In genomic region chr4:98345838-98346237, GRCh38 we compare ENCODE assay signal across 20 cellular contexts.
A peak's percentile ranks its signal among the peaks of the same experiment; 100 is the strongest.
DNase-seq lines count a peak whose midpoint lies in the region; ATAC-seq and TF ChIP-seq lines count a peak whose summit lies in the region.
"Had no signal": no experiment of that assay in that cellular context is flagged by ENCODE, and none has a peak within 500 bp of the region (broad histone marks: within the 10 kb centered on the region; RNA-seq: fewer than 3 reads in every experiment).

No MANE protein-coding gene starts in this region.

- H3K4me1 ChIP-seq in cardiac muscle cell (ENCODE audit: low read depth) (no peaks in the 10 kb centered on the region), heart left ventricle (peaks cover 0 to 6% (median 0%) of the 10 kb centered on the region in 12 donors), left lung (peaks cover 0 to 5% of the 10 kb centered on the region in 2 donors)
- H3K4me1 ChIP-seq: A549, Peyer's patch had no signal

- DNase-seq in cardiac muscle cell (ENCODE audit: low read depth in 1 of 2, low spot score in 1 of 2) (peak in 1 of 2 donors; percentile 6), heart left ventricle (no peak), NCI-H524 treated with DMSO at 0.1 percent for 48 hours (lab: John Stamatoyannopoulos, UW) (peak; percentile 35), left lung (no peak), HPDE6-E6E7 (ENCODE audit: extremely low spot score) (no peak), superior temporal gyrus (ENCODE audit: extremely low spot score) (no peak)
- DNase-seq in activated naive CD4-positive, alpha-beta T cell treated with anti-CD3 and anti-CD28 coated beads, Interleukin-2, amount 50 U/mL, for 16 hours: no peak
- DNase-seq: BE2C, DMS79, H9, Kasumi-1, MG63, NCI-H1417, NCI-H1694 treated with DMSO at 0.1 percent for 48 hours, NCI-H2107, NCI-H345, NCI-H748 treated with DMSO at 0.1 percent for 48 hours, Peyer's patch had no signal

- intact Hi-C loops in heart left ventricle (cut with DNase I) (no loop called here), left lung (cut with DNase I) (no loop called here)

- H3K9me3 ChIP-seq in cardiac muscle cell (ENCODE audit: low read depth): no peaks in the 10 kb centered on the region
- H3K9me3 ChIP-seq in heart left ventricle: peaks cover 0 to 8% (median 0%) of the 10 kb centered on the region in 12 donors
- H3K9me3 ChIP-seq in left lung: no peaks in the 10 kb centered on the region
- H3K9me3 ChIP-seq: A549, BE2C, MG63, Peyer's patch had no signal

- ATAC-seq in heart left ventricle (no peak), left lung (peak; percentile 69)
- ATAC-seq: A549, SK-N-SH treated with all-trans-retinoic acid at 6 μM for 48 hours had no signal

- H3K36me3 ChIP-seq in cardiac muscle cell (peaks cover 3% of the 10 kb centered on the region), heart left ventricle (peaks cover 0 to 13% (median 5%) of the 10 kb centered on the region in 9 donors), left lung (peaks cover 0 to 16% of the 10 kb centered on the region in 2 donors)
- H3K36me3 ChIP-seq: Peyer's patch had no signal

- H3K4me3 ChIP-seq in cardiac muscle cell (no peak overlapping the region), heart left ventricle (no peak overlapping the region), left lung (no peak overlapping the region)
- H3K4me3 ChIP-seq: A549, MG63, Peyer's patch had no signal

- no peaks in the 10 kb centered on the region for H3K27me3 ChIP-seq in cardiac muscle cell
- no peaks in the 10 kb centered on the region for H3K27me3 ChIP-seq in heart left ventricle
- no peaks in the 10 kb centered on the region for H3K27me3 ChIP-seq in left lung
- H3K27me3 ChIP-seq: BE2C, MG63, Peyer's patch had no signal

- TF ChIP-seq CTCF in cardiac muscle cell (IDR thresholded peaks at IDR 0.05; ENCODE audit: low read depth, low read length): no peak
- no peak for TF ChIP-seq CTCF in heart left ventricle (IDR thresholded peaks at IDR 0.05)
- no peak for TF ChIP-seq CTCF in left lung (IDR thresholded peaks at IDR 0.05)

- TF ChIP-seq POLR2A in heart left ventricle (IDR thresholded peaks at IDR 0.05): no peak

- H3K27ac ChIP-seq in cardiac muscle cell (peak overlapping the region; percentile 56), heart left ventricle (no peak overlapping the region), left lung (no peak overlapping the region)
- H3K27ac ChIP-seq: A549, Peyer's patch had no signal

- WGBS in heart left ventricle, 4 donors: 57 to 64% (median 61%) methylated on average over 3 of the region's 3 CpGs
